ENCODE assay signal across 22 cellular contexts in genomic region chr12:92473564-92473963, GRCh38.
"Had no signal": no experiment of that assay in that cellular context is flagged by ENCODE, and none has a peak within 500 bp of the region (broad histone marks: within the 10 kb centered on the region; RNA-seq: fewer than 3 reads in every experiment).

No MANE protein-coding gene starts in this region.

- H3K36me3 ChIP-seq: brain microvascular endothelial cell, thyroid gland had no signal

- ATAC-seq: activated CD8-positive, alpha-beta T cell treated with anti-CD3 and anti-CD28 coated beads, Interleukin-2, amount 10 ng/mL, durations not matched to agents 7 days and 5 days; activated naive CD8-positive, alpha-beta T cell treated with anti-CD3 and anti-CD28 coated beads, Interleukin-2, amount 50 U/mL, for 24 hours; activated T-cell treated with anti-CD3 and anti-CD28 coated beads, Interleukin-2, amount 50 U/mL, for 4 hours; mucosa of descending colon; naive thymus-derived CD4-positive, alpha-beta T cell; T-cell had no signal

- H3K27me3 Mint-ChIP-seq: activated CD4-positive, alpha-beta T cell treated with anti-CD3 and anti-CD28 coated beads, Interleukin-2, amount 10 ng/mL, durations not matched to agents 7 days and 5 days; activated naive CD4-positive, alpha-beta T cell treated with anti-CD3 and anti-CD28 coated beads, Interleukin-2, amount 10 ng/mL, durations not matched to agents 7 days and 5 days; activated naive CD8-positive, alpha-beta T cell treated with anti-CD3 and anti-CD28 coated beads, Interleukin-2, amount 50 U/mL, for 24 hours; central memory CD8-positive, alpha-beta T cell; naive thymus-derived CD4-positive, alpha-beta T cell; progenitor cell of endocrine pancreas; T-cell had no signal

- H3K27ac ChIP-seq: brain microvascular endothelial cell, coronary artery, thyroid gland had no signal

- H3K4me3 ChIP-seq: coronary artery, mucosa of descending colon, thyroid gland had no signal

- H3K27ac Mint-ChIP-seq: activated CD4-positive, alpha-beta T cell treated with anti-CD3 and anti-CD28 coated beads, Interleukin-2, amount 10 ng/mL, durations not matched to agents 7 days and 5 days; activated CD8-positive, alpha-beta T cell treated with anti-CD3 and anti-CD28 coated beads, Interleukin-2, amount 10 ng/mL, durations not matched to agents 7 days and 5 days; activated naive CD4-positive, alpha-beta T cell treated with anti-CD3 and anti-CD28 coated beads, Interleukin-2, amount 10 ng/mL, durations not matched to agents 7 days and 5 days; activated naive CD8-positive, alpha-beta T cell treated with anti-CD3 and anti-CD28 coated beads, Interleukin-2, amount 50 U/mL, for 24 hours; naive thymus-derived CD4-positive, alpha-beta T cell; progenitor cell of endocrine pancreas; T-cell had no signal

- H3K4me3 Mint-ChIP-seq: activated CD4-positive, alpha-beta T cell treated with anti-CD3 and anti-CD28 coated beads, Interleukin-2, amount 10 ng/mL, durations not matched to agents 7 days and 5 days; activated CD8-positive, alpha-beta T cell treated with anti-CD3 and anti-CD28 coated beads, Interleukin-2, amount 10 ng/mL, durations not matched to agents 7 days and 5 days; activated naive CD4-positive, alpha-beta T cell treated with anti-CD3 and anti-CD28 coated beads, Interleukin-2, amount 10 ng/mL, durations not matched to agents 7 days and 5 days; activated naive CD8-positive, alpha-beta T cell treated with anti-CD3 and anti-CD28 coated beads, Interleukin-2, amount 50 U/mL, for 24 hours; activated T-cell treated with anti-CD3 and anti-CD28 coated beads, Interleukin-2, amount 50 U/mL, for 4 hours; central memory CD8-positive, alpha-beta T cell; naive thymus-derived CD4-positive, alpha-beta T cell; T-cell had no signal

- DNase-seq: activated CD4-positive, alpha-beta T cell treated with anti-CD3 and anti-CD28 coated beads, Interleukin-2, amount 10 ng/mL, durations not matched to agents 7 days and 5 days; activated CD8-positive, alpha-beta T cell treated with anti-CD3 and anti-CD28 coated beads, Interleukin-2, amount 10 ng/mL, durations not matched to agents 7 days and 5 days; activated naive CD4-positive, alpha-beta T cell treated with anti-CD3 and anti-CD28 coated beads, Interleukin-2, amount 10 ng/mL, durations not matched to agents 7 days and 5 days; activated naive CD8-positive, alpha-beta T cell treated with anti-CD3 and anti-CD28 coated beads, Interleukin-2, amount 50 U/mL, for 24 hours; activated T-cell treated with anti-CD3 and anti-CD28 coated beads, Interleukin-2, amount 50 U/mL, for 4 hours; anterior cingulate cortex; brain microvascular endothelial cell; erythroblast; foreskin melanocyte; glutamatergic neuron; hypothalamus; mucosa of descending colon; naive thymus-derived CD4-positive, alpha-beta T cell; nucleus accumbens; stimulated activated naive CD4-positive, alpha-beta T cell treated with Interleukin-2 at 50 U/mL for 16 hours; T-cell; T1000; thyroid gland had no signal

- H3K9me3 ChIP-seq: mucosa of descending colon, thyroid gland had no signal

- FAIRE-seq: keratinocyte had no signal

- H3K9me3 Mint-ChIP-seq: central memory CD8-positive, alpha-beta T cell had no signal
